In the genomic region with DNA sequence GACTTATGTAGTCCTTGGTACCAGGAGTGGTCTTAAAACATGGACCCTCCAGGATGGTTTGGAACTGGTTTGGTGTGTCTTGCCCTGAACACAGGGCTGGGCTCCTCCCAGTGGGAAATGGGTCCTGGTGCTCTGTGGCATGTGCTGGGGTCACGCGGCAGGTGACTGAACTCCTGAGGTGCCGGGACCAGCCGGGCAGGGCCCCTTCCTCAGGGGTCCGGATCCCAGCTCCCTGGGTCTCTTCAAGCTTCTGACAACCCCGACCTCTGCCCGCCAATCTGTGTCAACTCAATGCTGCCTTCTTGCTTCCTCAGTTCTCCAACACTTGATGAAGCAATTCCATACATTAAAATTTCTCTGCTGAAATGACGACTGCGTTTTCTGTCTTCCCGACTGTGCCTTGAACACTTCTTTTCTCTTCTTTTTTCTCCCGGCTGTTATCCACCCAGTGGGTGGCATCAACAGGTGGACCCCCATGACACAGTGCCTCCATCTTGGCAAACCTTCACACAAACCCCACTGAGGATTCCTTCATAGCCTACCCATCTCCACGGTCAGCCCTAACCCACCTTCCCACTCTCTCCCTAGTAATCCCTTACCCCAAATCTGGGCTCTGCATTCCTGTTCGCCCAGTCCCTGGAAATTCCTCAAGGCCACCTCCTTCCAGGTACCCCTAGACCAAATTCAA, we compare ENCODE assay signal across 18 cellular contexts. TPM values are rescaled to one million over a fixed set of nuclear protein-coding genes. Genes with fewer than 3 reads are reported as not detected.
DNase-seq lines count a peak whose midpoint lies in the region; ATAC-seq, FAIRE-seq and TF ChIP-seq lines count a peak whose summit lies in the region.
"Had no signal": no experiment of that assay in that cellular context is flagged by ENCODE, and none has a peak within 500 bp of the region (broad histone marks: within the 10 kb centered on the region; RNA-seq: fewer than 3 reads in every experiment).

No MANE protein-coding gene starts in this region.

- no peaks in the 10 kb centered on the region for H3K36me3 Mint-ChIP-seq in activated T-helper 17 cell treated with anti-CD3 and anti-CD28 coated beads, Interleukin-2, amount 50 U/mL, for 72 hours (ENCODE audit: low read depth)
- peaks cover 9% of the 10 kb centered on the region for H3K36me3 Mint-ChIP-seq in mesothelial cell of epicardium
- H3K36me3 Mint-ChIP-seq in stimulated activated effector memory CD8-positive, alpha-beta T cell treated with anti-CD3 and anti-CD28 coated beads, Interleukin-12 subunit alpha, Interleukin-12 subunit beta, amount 100 ng/mL, for 72 hours, result peaks cover 6% of the 10 kb centered on the region

- H3K9me3 Mint-ChIP-seq in activated T-helper 17 cell treated with anti-CD3 and anti-CD28 coated beads, Interleukin-2, amount 50 U/mL, for 72 hours, result no peaks in the 10 kb centered on the region
- no peaks in the 10 kb centered on the region for H3K9me3 Mint-ChIP-seq in mesothelial cell of epicardium
- no peaks in the 10 kb centered on the region for H3K9me3 Mint-ChIP-seq in stimulated activated effector memory CD8-positive, alpha-beta T cell treated with anti-CD3 and anti-CD28 coated beads, Interleukin-12 subunit alpha, Interleukin-12 subunit beta, amount 100 ng/mL, for 72 hours
- H3K9me3 Mint-ChIP-seq: CD8-positive, alpha-beta memory T cell had no signal

- FAIRE-seq in RCC 7860 (lab: Jason Lieb, UNC), result no peak
- FAIRE-seq: GM12878, GM18507 had no signal

- in situ Hi-C loops in G401 (cut with HindIII; ENCODE audit: low sequenced_read_pairs), result no loop called here

- no peak for ATAC-seq in activated CD4-positive, CD25-positive, alpha-beta regulatory T cell treated with anti-CD3 and anti-CD28 coated beads, Interleukin-2, amount 50 U/mL, for 24 hours
- no peak for ATAC-seq in activated T-helper 17 cell treated with anti-CD3 and anti-CD28 coated beads, Interleukin-2, amount 50 U/mL, for 72 hours (replicated peaks)
- no peak for ATAC-seq in stimulated activated effector memory CD8-positive, alpha-beta T cell treated with anti-CD3 and anti-CD28 coated beads, Interleukin-12 subunit alpha, Interleukin-12 subunit beta, amount 100 ng/mL, for 72 hours
- ATAC-seq in GM21825 (IDR thresholded peaks at IDR 0.05; ENCODE audit: unreplicated experiment), result no peak
- ATAC-seq: GM12878 had no signal

- peak overlapping the region; percentile 14 for H3K27ac Mint-ChIP-seq in activated T-helper 17 cell treated with anti-CD3 and anti-CD28 coated beads, Interleukin-2, amount 50 U/mL, for 72 hours
- peak overlapping the region; percentile 33 for H3K27ac Mint-ChIP-seq in mesothelial cell of epicardium
- H3K27ac Mint-ChIP-seq in stimulated activated effector memory CD8-positive, alpha-beta T cell treated with anti-CD3 and anti-CD28 coated beads, Interleukin-12 subunit alpha, Interleukin-12 subunit beta, amount 100 ng/mL, for 72 hours, result peak overlapping the region; percentile 10

- H3K4me3 Mint-ChIP-seq in activated T-helper 17 cell treated with anti-CD3 and anti-CD28 coated beads, Interleukin-2, amount 50 U/mL, for 72 hours, result no peak overlapping the region
- H3K4me3 Mint-ChIP-seq in mesothelial cell of epicardium, result no peak overlapping the region
- no peak overlapping the region for H3K4me3 Mint-ChIP-seq in stimulated activated effector memory CD8-positive, alpha-beta T cell treated with anti-CD3 and anti-CD28 coated beads, Interleukin-12 subunit alpha, Interleukin-12 subunit beta, amount 100 ng/mL, for 72 hours
- H3K4me3 Mint-ChIP-seq: CD8-positive, alpha-beta memory T cell had no signal

- no peak for TF ChIP-seq CTCF in mesothelial cell of epicardium (IDR thresholded peaks at IDR 0.05; ENCODE audit: unreplicated experiment)

- H3K27me3 Mint-ChIP-seq in activated T-helper 17 cell treated with anti-CD3 and anti-CD28 coated beads, Interleukin-2, amount 50 U/mL, for 72 hours, result no peaks in the 10 kb centered on the region
- H3K27me3 Mint-ChIP-seq in mesothelial cell of epicardium (ENCODE audit: low read depth), result no peaks in the 10 kb centered on the region

- peak; percentile 17 for DNase-seq in activated CD4-positive, CD25-positive, alpha-beta regulatory T cell treated with anti-CD3 and anti-CD28 coated beads, Interleukin-2, amount 50 U/mL, for 72 hours
- peak in 1 of 2 experiments; percentile 3 for DNase-seq in mesothelial cell of epicardium (ENCODE audit: low spot score in 2 of 2, unreplicated experiment in 2 of 2)
- no peak for DNase-seq in stimulated activated effector memory CD8-positive, alpha-beta T cell treated with anti-CD3 and anti-CD28 coated beads, Interleukin-12 subunit alpha, Interleukin-12 subunit beta, amount 100 ng/mL, for 72 hours (ENCODE audit: low spot score in 2 of 2)
- no peak for DNase-seq in RCC 7860 (ENCODE audit: low spot score)
- no peak for DNase-seq in G401 (ENCODE audit: low spot score)
- DNase-seq: 8988T; CD8-positive, alpha-beta memory T cell; DND-41; NCI-H187 treated with DMSO at 0.1 percent for 48 hours; NCI-H2171; NCI-H446; SJCRH30 had no signal

- H3K4me1 Mint-ChIP-seq in activated T-helper 17 cell treated with anti-CD3 and anti-CD28 coated beads, Interleukin-2, amount 50 U/mL, for 72 hours, result peaks cover 8% of the 10 kb centered on the region
- H3K4me1 Mint-ChIP-seq in mesothelial cell of epicardium, result peaks cover 30% of the 10 kb centered on the region
- peaks cover 38% of the 10 kb centered on the region for H3K4me1 Mint-ChIP-seq in stimulated activated effector memory CD8-positive, alpha-beta T cell treated with anti-CD3 and anti-CD28 coated beads, Interleukin-12 subunit alpha, Interleukin-12 subunit beta, amount 100 ng/mL, for 72 hours

RNA-seq across cellular contexts. Expression of a gene that starts 4.4 kb away (rescaled TPM):
- 10 to 100 TPM; 19.7 to 21.2 TPM for total RNA-seq in activated T-helper 17 cell treated with anti-CD3 and anti-CD28 coated beads, Interleukin-2, amount 50 U/mL, for 72 hours
- 56.8 to 59.6 TPM (median 58.6 TPM) in 3 replicates for total RNA-seq in mesothelial cell of epicardium
- 30.3 and 34.5 TPM in 2 replicates for total RNA-seq in G401 (2014; rRNA removed; shearing (Covaris generic))

RNA-seq across cellular contexts. Expression of a gene that starts 45.3 kb away (rescaled TPM):
- total RNA-seq in activated T-helper 17 cell treated with anti-CD3 and anti-CD28 coated beads, Interleukin-2, amount 50 U/mL, for 72 hours, result not detected
- not detected in 3 replicates for total RNA-seq in mesothelial cell of epicardium
- not detected in 2 replicates for total RNA-seq in G401 (2014; rRNA removed; shearing (Covaris generic))
- total RNA-seq: CD8-positive, alpha-beta memory T cell; GM12878; H4 had no signal
